16 cellular contexts compared by ENCODE assay signal in genomic region chr3:123347691-123348264, GRCh38.
A peak's percentile ranks its signal among the peaks of the same experiment; 100 is the strongest.
DNase-seq lines count a peak whose midpoint lies in the region; ATAC-seq, FAIRE-seq and TF ChIP-seq lines count a peak whose summit lies in the region.
"Had no signal": no experiment of that assay in that cellular context is flagged by ENCODE, and none has a peak within 500 bp of the region (broad histone marks: within the 10 kb centered on the region; RNA-seq: fewer than 3 reads in every experiment).

No MANE protein-coding gene starts in this region.

- POLR2A ChIA-PET in K562 (lab: Yijun Ruan, JAX): interaction anchor here (0.6 kb wide), 2 partner anchors 11 to 134 kb away, joined by 3 read pairs; no protein-coding TSS in a partner anchor
- POLR2A ChIA-PET in naive thymus-derived CD4-positive, alpha-beta T cell (lab: Charles Lee): no interaction called here
- POLR2A ChIA-PET in activated CD8-positive, alpha-beta T cell treated with anti-CD3 and anti-CD28 coated beads for 36 hours (lab: Charles Lee): no interaction called here

- intact Hi-C loops in K562 (cut with micrococcal nuclease) (no loop called here), posterior vena cava (cut with DNase I) (no loop called here)
- intact Hi-C loops in naive thymus-derived CD4-positive, alpha-beta T cell (cut with micrococcal nuclease): no loop called here
- intact Hi-C loops in activated CD8-positive, alpha-beta T cell treated with anti-CD3 and anti-CD28 coated beads for 36 hours (cut with micrococcal nuclease): no loop called here

- H4K20me1 ChIP-seq in K562 (replicated peaks; ENCODE audit: control insufficient read depth, insufficient read depth, low read length): peaks cover 3% of the 10 kb centered on the region; the same call in 1 of the 2 replicates

- H3K9me3 ChIP-seq in K562 (replicated peaks; ENCODE audit: control insufficient read depth, insufficient read depth, low read depth, low read length): no peaks in the 10 kb centered on the region
- no peaks in the 10 kb centered on the region for H3K9me3 ChIP-seq in naive thymus-derived CD4-positive, alpha-beta T cell (ENCODE audit: control insufficient read depth in 2 of 3, low read length in 3 of 3)
- H3K9me3 ChIP-seq: MG63, psoas muscle had no signal

- no peak for ATAC-seq in K562
- ATAC-seq in effector memory CD8-positive, alpha-beta T cell (replicated peaks): no peak
- no peak for ATAC-seq in naive thymus-derived CD4-positive, alpha-beta T cell
- no peak for ATAC-seq in activated CD8-positive, alpha-beta T cell treated with anti-CD3 and anti-CD28 coated beads for 36 hours
- ATAC-seq: naive thymus-derived CD8-positive, alpha-beta T cell; psoas muscle had no signal

- H3K27me3 Mint-ChIP-seq in effector memory CD8-positive, alpha-beta T cell: peaks cover 33 to 53% of the 10 kb centered on the region in 2 donors
- H3K27me3 Mint-ChIP-seq in naive thymus-derived CD4-positive, alpha-beta T cell: peaks cover 3 to 38% (median 22%) of the 10 kb centered on the region in 5 donors
- H3K27me3 Mint-ChIP-seq in activated CD8-positive, alpha-beta T cell treated with anti-CD3 and anti-CD28 coated beads for 36 hours: peaks cover 27% of the 10 kb centered on the region

- H3K27ac ChIP-seq in K562 (ENCODE audit: extremely low read depth, low read depth, low read length): no peak overlapping the region
- no peak overlapping the region for H3K27ac ChIP-seq in naive thymus-derived CD4-positive, alpha-beta T cell (ENCODE audit: low read depth, low read length)
- H3K27ac ChIP-seq: psoas muscle, SK-N-MC had no signal

- H3K4me1 ChIP-seq in K562 (replicated peaks in 1 of 2; ENCODE audit: control insufficient read depth in 2 of 2, insufficient read depth in 2 of 2, low read length in 2 of 2): no peaks in the 10 kb centered on the region; a peak in 1 of 5 replicates
- no peaks in the 10 kb centered on the region for H3K4me1 ChIP-seq in naive thymus-derived CD4-positive, alpha-beta T cell (ENCODE audit: control insufficient read depth in 2 of 2, insufficient read depth in 2 of 2, low read length in 2 of 2)
- H3K4me1 ChIP-seq: psoas muscle had no signal

- peaks cover 0 to 58% of the 10 kb centered on the region in 2 experiments; a peak in 2 of 5 replicates for H3K27me3 ChIP-seq in K562 (ENCODE audit: control insufficient read depth in 2 of 2, insufficient read depth in 2 of 2, low read length in 2 of 2)
- no peaks in the 10 kb centered on the region for H3K27me3 ChIP-seq in naive thymus-derived CD4-positive, alpha-beta T cell (ENCODE audit: control insufficient read depth in 2 of 2, insufficient read depth in 2 of 2, low read length in 2 of 2)

- no peaks in the 10 kb centered on the region for H3K36me3 Mint-ChIP-seq in effector memory CD8-positive, alpha-beta T cell (ENCODE audit: insufficient read depth)
- no peaks in the 10 kb centered on the region for H3K36me3 Mint-ChIP-seq in naive thymus-derived CD4-positive, alpha-beta T cell
- no peaks in the 10 kb centered on the region for H3K36me3 Mint-ChIP-seq in activated CD8-positive, alpha-beta T cell treated with anti-CD3 and anti-CD28 coated beads for 36 hours (ENCODE audit: low read depth)
- H3K36me3 Mint-ChIP-seq: naive thymus-derived CD8-positive, alpha-beta T cell had no signal

- H3K4me3 Mint-ChIP-seq in effector memory CD8-positive, alpha-beta T cell: no peak overlapping the region
- H3K4me3 Mint-ChIP-seq in naive thymus-derived CD4-positive, alpha-beta T cell: no peak overlapping the region
- H3K4me3 Mint-ChIP-seq in activated CD8-positive, alpha-beta T cell treated with anti-CD3 and anti-CD28 coated beads for 36 hours: no peak overlapping the region
- H3K4me3 Mint-ChIP-seq: naive thymus-derived CD8-positive, alpha-beta T cell had no signal

- H3K36me3 ChIP-seq in K562 (ENCODE audit: control insufficient read depth, insufficient read depth, low read length): no peaks in the 10 kb centered on the region
- H3K36me3 ChIP-seq in naive thymus-derived CD4-positive, alpha-beta T cell (ENCODE audit: control insufficient read depth in 2 of 3, insufficient read depth in 3 of 3, low read length in 3 of 3): no peaks in the 10 kb centered on the region
- H3K36me3 ChIP-seq: MG63 had no signal

- no peak overlapping the region for H3K27ac Mint-ChIP-seq in effector memory CD8-positive, alpha-beta T cell
- H3K27ac Mint-ChIP-seq in naive thymus-derived CD4-positive, alpha-beta T cell: no peak overlapping the region
- no peak overlapping the region for H3K27ac Mint-ChIP-seq in activated CD8-positive, alpha-beta T cell treated with anti-CD3 and anti-CD28 coated beads for 36 hours

- no peak for TF ChIP-seq EP300 in K562 (IDR thresholded peaks at IDR 0.05; ENCODE audit: low read length)

- TF ChIP-seq POLR2A in K562 (conservative IDR thresholded peaks at IDR 0.05) (no peak), GM12892 (IDR thresholded peaks at IDR 0.05; ENCODE audit: low read depth, low read length) (no peak)

- H3K79me2 ChIP-seq in K562 (ENCODE audit: control insufficient read depth, insufficient read depth, low read length): no peaks in the 10 kb centered on the region

- no peak for FAIRE-seq in K562 (lab: Jason Lieb, UNC)
- no peak for FAIRE-seq in GM12892 (lab: Jason Lieb, UNC)

- DNase-seq in DMS79 (lab: John Stamatoyannopoulos, UW) (peak; percentile 63), NCI-H146 (lab: John Stamatoyannopoulos, UW) (peak; percentile 64), K562 (ENCODE audit: extremely low read depth in 1 of 4, low spot score in 3 of 4) (no peak), posterior vena cava (ENCODE audit: low spot score) (peak; percentile 61), GM12892 (ENCODE audit: insufficient read length) (no peak)
- DNase-seq in effector memory CD8-positive, alpha-beta T cell: no peak
- DNase-seq in naive thymus-derived CD4-positive, alpha-beta T cell: no peak
- DNase-seq in activated CD8-positive, alpha-beta T cell treated with anti-CD3 and anti-CD28 coated beads for 36 hours: no peak
- DNase-seq: activated T-cell treated with anti-CD3 and anti-CD28 coated beads, Interleukin-2, amount 50 U/mL, for 1 hour; foreskin fibroblast; MG63; NCI-H2227 treated with DMSO at 0.1 percent for 48 hours; psoas muscle had no signal

- H3K9me1 ChIP-seq in K562 (ENCODE audit: control insufficient read depth, insufficient read depth, low read length): no peaks in the 10 kb centered on the region

- BruUV-seq in K562 (replicated peaks; lab: Mats Ljungman, UMichigan): no TSS peak

- CTCF ChIA-PET in K562 (lab: Yijun Ruan, JAX; ENCODE audit: low intra/inter-chr PET ratio): no interaction called here
- CTCF ChIA-PET in naive thymus-derived CD4-positive, alpha-beta T cell (lab: Charles Lee): no interaction called here
- CTCF ChIA-PET in activated CD8-positive, alpha-beta T cell treated with anti-CD3 and anti-CD28 coated beads for 36 hours (lab: Charles Lee): interaction anchor here (1.3 kb wide), 1 partner anchor 19 kb away, joined by 4 read pairs; no protein-coding TSS in a partner anchor

- H3K9me3 Mint-ChIP-seq in effector memory CD8-positive, alpha-beta T cell: no peaks in the 10 kb centered on the region
- H3K9me3 Mint-ChIP-seq in naive thymus-derived CD4-positive, alpha-beta T cell: peaks cover 0 to 2% (median 0%) of the 10 kb centered on the region in 11 donors
- H3K9me3 Mint-ChIP-seq in activated CD8-positive, alpha-beta T cell treated with anti-CD3 and anti-CD28 coated beads for 36 hours: no peaks in the 10 kb centered on the region
- H3K9me3 Mint-ChIP-seq: naive thymus-derived CD8-positive, alpha-beta T cell had no signal

- no peak for TF ChIP-seq RAD21 in K562 (CRISPR knock-in tag; conservative IDR thresholded peaks at IDR 0.05 in 1 of 2, IDR thresholded peaks at IDR 0.05 in 1 of 2)

- H3K4me3 ChIP-seq in K562: no peak overlapping the region
- no peak overlapping the region for H3K4me3 ChIP-seq in naive thymus-derived CD4-positive, alpha-beta T cell (ENCODE audit: low read length)
- H3K4me3 ChIP-seq: lung, MG63, psoas muscle, SK-N-MC had no signal

- peaks cover 4 to 7% of the 10 kb centered on the region in 2 donors for H3K4me1 Mint-ChIP-seq in effector memory CD8-positive, alpha-beta T cell (ENCODE audit: low read depth in 2 of 2)
- peaks cover 0 to 15% (median 0%) of the 10 kb centered on the region in 7 donors for H3K4me1 Mint-ChIP-seq in naive thymus-derived CD4-positive, alpha-beta T cell
- peaks cover 18% of the 10 kb centered on the region for H3K4me1 Mint-ChIP-seq in activated CD8-positive, alpha-beta T cell treated with anti-CD3 and anti-CD28 coated beads for 36 hours (ENCODE audit: low read depth)

- in situ Hi-C loops in K562 (cut with MboI): no loop called here

- H3K4me2 ChIP-seq in K562 (ENCODE audit: insufficient read depth, low read length): no peak overlapping the region

- H3K9ac ChIP-seq in K562 (ENCODE audit: insufficient read depth in 1 of 2, low read depth in 2 of 2, low read length in 2 of 2): no peak overlapping the region

- H2AFZ ChIP-seq in K562 (ENCODE audit: low read depth, low read length): no peak overlapping the region

- WGBS in K562 (ENCODE audit: insufficient coverage, low coverage, missing lambda C conversion rate): under 1% methylated on average over 12 of the region's 15 CpGs

- no peak for TF ChIP-seq CTCF in K562 (IDR thresholded peaks at IDR 0.05 in 2 of 3, conservative IDR thresholded peaks at IDR 0.05 in 1 of 3; ENCODE audit: insufficient read depth in 2 of 3, low read depth in 1 of 3, low read length in 3 of 3)
- no peak for TF ChIP-seq CTCF in activated CD8-positive, alpha-beta T cell treated with anti-CD3 and anti-CD28 coated beads for 36 hours (IDR thresholded peaks at IDR 0.05)

TF ChIP-seq in K562, 482 proteins besides CTCF, POLR2A, EP300 and RAD21:
- TF ChIP-seq RFX1 (IDR thresholded peaks at IDR 0.05) (peak; percentile 45), MCM2 (IDR thresholded peaks at IDR 0.05; ENCODE audit: low read depth) (no peak)

Comparison
In these comparisons a context has a peak if more than half of its experiments do, and no peak if none do; other contexts are left out.
1. DNase-seq: peak in DMS79 (single experiment), NCI-H146 (single experiment) and posterior vena cava (single experiment); none in K562 (0 of 4), effector memory CD8-positive, alpha-beta T cell (0 of 3), naive thymus-derived CD4-positive, alpha-beta T cell (0 of 9), GM12892 (single experiment) and activated CD8-positive, alpha-beta T cell treated with anti-CD3 and anti-CD28 coated beads for 36 hours (single experiment).